In genomic region chr1:147913362-147913761, GRCh38 we compare ENCODE assay signal across 1 cellular context.
TF ChIP-seq lines count a peak whose summit lies in the region.

No MANE protein-coding gene starts in this region.

TF ChIP-seq in H1, 55 proteins besides CTCF, POLR2A, EP300 and RAD21 (continued from another document):
- TF ChIP-seq SRF (IDR thresholded peaks at IDR 0.05; ENCODE audit: low read depth, low read length) = no peak
